ENCODE assay signal across 8 cellular contexts in genomic region chr2:181104512-181105121, GRCh38.
A peak's percentile ranks its signal among the peaks of the same experiment; 100 is the strongest.
DNase-seq lines count a peak whose midpoint lies in the region; ATAC-seq and TF ChIP-seq lines count a peak whose summit lies in the region.

No MANE protein-coding gene starts in this region.

- DNase-seq in NCI-H510A treated with DMSO at 0.1 percent for 48 hours (lab: John Stamatoyannopoulos, UW) (peak; percentile 68), NCI-H510A (lab: John Stamatoyannopoulos, UW) (no peak), PC-9 (peak in 1 of 2 experiments; percentile 28), memory B cell (ENCODE audit: low spot score in 2 of 2) (peak in 1 of 2 donors; percentile 29), OCI-M2 (lab: John Stamatoyannopoulos, UW; ENCODE audit: unreplicated experiment) (no peak), cortex of kidney (lab: John Stamatoyannopoulos, UW) (no peak)
- no peak for DNase-seq in central memory CD8-positive, alpha-beta T cell (ENCODE audit: low spot score in 2 of 2)

- TF ChIP-seq CTCF in PC-9 (conservative IDR thresholded peaks at IDR 0.05): peak; percentile 90

- no peak for ATAC-seq in central memory CD8-positive, alpha-beta T cell (replicated peaks; ENCODE audit: extremely low read depth, poor library complexity, severe bottlenecking)
- peak; percentile 54 for ATAC-seq in memory B cell (ENCODE audit: low read depth)

- 0 out of 2 replicates have a peak, but pooled peaks cover 6% of the 10 kb centered on the region for H3F3A ChIP-seq in PC-9 (ENCODE audit: insufficient read depth, low read depth)

- H3K4me3 ChIP-seq in PC-9: no peak overlapping the region

- TF ChIP-seq EP300 in Ishikawa (IDR thresholded peaks at IDR 0.05; ENCODE audit: borderline replicate concordance): no peak

- H3K9me3 Mint-ChIP-seq in central memory CD8-positive, alpha-beta T cell: no peaks in the 10 kb centered on the region
- H3K9me3 Mint-ChIP-seq in memory B cell: no peaks in the 10 kb centered on the region

- no peaks in the 10 kb centered on the region for H4K20me1 ChIP-seq in PC-9 (ENCODE audit: insufficient read depth)

- H3K4me1 ChIP-seq in PC-9 (replicated peaks; ENCODE audit: insufficient read depth): peaks cover 27% of the 10 kb centered on the region

- peak; percentile 84 for TF ChIP-seq RAD21 in Ishikawa (IDR thresholded peaks at IDR 0.05; ENCODE audit: low read depth)

- no peak overlapping the region for H3K27ac ChIP-seq in PC-9

- no peaks in the 10 kb centered on the region for H3K9me2 ChIP-seq in PC-9 (ENCODE audit: insufficient read depth)

- H3K36me3 ChIP-seq in PC-9 (ENCODE audit: low read depth): no peaks in the 10 kb centered on the region

- peaks cover 34% of the 10 kb centered on the region for H3K4me1 Mint-ChIP-seq in central memory CD8-positive, alpha-beta T cell
- peaks cover 6% of the 10 kb centered on the region for H3K4me1 Mint-ChIP-seq in memory B cell

- no peak overlapping the region for H3K4me3 Mint-ChIP-seq in central memory CD8-positive, alpha-beta T cell
- no peak overlapping the region for H3K4me3 Mint-ChIP-seq in memory B cell

- no peaks in the 10 kb centered on the region; the same call in 1 of the 2 replicates for H3K9me3 ChIP-seq in PC-9 (ENCODE audit: insufficient read depth, low read depth)

- peak overlapping the region; percentile 5 for H3K27ac Mint-ChIP-seq in central memory CD8-positive, alpha-beta T cell (ENCODE audit: low read depth)
- H3K27ac Mint-ChIP-seq in memory B cell: peak overlapping the region; percentile 0

- intact Hi-C loops in PC-9 (cut with micrococcal nuclease; ENCODE audit: unreplicated experiment): loop anchor here (1.0 to 10.0 kb wide), 8 partner anchors 362 to 1550 kb away; partner anchors contain the start of genes ITPRID2 and NEUROD1

- no peak overlapping the region for H3K4me2 ChIP-seq in PC-9

- no TSS peak for BruUV-seq in PC-9 (replicated peaks; lab: Mats Ljungman, UMichigan)

- H3K27me3 ChIP-seq in PC-9 (ENCODE audit: insufficient read depth, low read depth): no peaks in the 10 kb centered on the region

- H3K27me3 Mint-ChIP-seq in central memory CD8-positive, alpha-beta T cell: no peaks in the 10 kb centered on the region
- H3K27me3 Mint-ChIP-seq in memory B cell: peaks cover 3% of the 10 kb centered on the region

- no peak overlapping the region for H2AFZ ChIP-seq in PC-9

- no peaks in the 10 kb centered on the region for H3K79me2 ChIP-seq in PC-9 (ENCODE audit: low read depth)

- POLR2A ChIA-PET in PC-9 (lab: Charles Lee; ENCODE audit: unreplicated experiment): interaction anchor here (0.5 kb wide), 1 partner anchor 91 kb away, joined by 3 read pairs; no protein-coding TSS in a partner anchor

- CTCF ChIA-PET in PC-9 (lab: Charles Lee): interaction anchor here (0.5 to 2.4 kb wide), 3 partner anchors 75 to 611 kb away, joined by 3 to 19 read pairs (median 12); no protein-coding TSS in a partner anchor

- peaks cover 2% of the 10 kb centered on the region for H3K36me3 Mint-ChIP-seq in central memory CD8-positive, alpha-beta T cell (ENCODE audit: insufficient read depth)
- no peaks in the 10 kb centered on the region for H3K36me3 Mint-ChIP-seq in memory B cell

TF ChIP-seq in Ishikawa, 13 proteins besides CTCF, POLR2A, EP300 and RAD21:
- no peak for TF ChIP-seq TEAD4 (IDR thresholded peaks at IDR 0.05)
- TF ChIP-seq TAF1 (IDR thresholded peaks at IDR 0.05; ENCODE audit: low read depth): no peak
- no peak for TF ChIP-seq TCF12 (IDR thresholded peaks at IDR 0.05; ENCODE audit: low read depth)
- TF ChIP-seq ZBTB7A (IDR thresholded peaks at IDR 0.05; ENCODE audit: low read depth): no peak
- TF ChIP-seq FOXM1 (IDR thresholded peaks at IDR 0.05; ENCODE audit: borderline replicate concordance, low read depth): no peak
- TF ChIP-seq CREB1 (IDR thresholded peaks at IDR 0.05; ENCODE audit: low read depth): no peak
- no peak for TF ChIP-seq YY1 (IDR thresholded peaks at IDR 0.05; ENCODE audit: low read depth)
- TF ChIP-seq EGR1 (IDR thresholded peaks at IDR 0.05): no peak
- TF ChIP-seq USF1 (IDR thresholded peaks at IDR 0.05): no peak
- TF ChIP-seq NFIC (IDR thresholded peaks at IDR 0.05): no peak
- no peak for TF ChIP-seq MAX (IDR thresholded peaks at IDR 0.05)
